Comparison of ENCODE assay signal across 20 cellular contexts in genomic region chr11:123567466-123567865, GRCh38.
DNase-seq lines count a peak whose midpoint lies in the region; ATAC-seq and TF ChIP-seq lines count a peak whose summit lies in the region.
"Had no signal": no experiment of that assay in that cellular context is flagged by ENCODE, and none has a peak within 500 bp of the region (broad histone marks: within the 10 kb centered on the region; RNA-seq: fewer than 3 reads in every experiment).

No MANE protein-coding gene starts in this region.

- no peak overlapping the region for H3K4me3 ChIP-seq in right cardiac atrium (ENCODE audit: low read length)
- H3K4me3 ChIP-seq in A673 (ENCODE audit: low read depth, low read length, poor library complexity, severe bottlenecking): no peak overlapping the region
- H3K4me3 ChIP-seq in stomach: no peak overlapping the region
- H3K4me3 ChIP-seq: SK-N-MC had no signal

- 63% methylated on average over 1 of the region's 1 CpG for WGBS in right cardiac atrium
- WGBS in stomach, 5 donors: 45 to 88% (median 78%) methylated on average over 1 of the region's 1 CpG

- peaks cover 60% of the 10 kb centered on the region for H3K4me1 Mint-ChIP-seq in brain
- H3K4me1 Mint-ChIP-seq: IgD-negative memory B cell had no signal

- no peaks in the 10 kb centered on the region for H3K9me3 Mint-ChIP-seq in brain
- H3K9me3 Mint-ChIP-seq: H9, IgD-negative memory B cell had no signal

- CTCF ChIA-PET in A673 (lab: Charles Lee): no interaction called here

- POLR2A ChIA-PET in A673 (lab: Charles Lee; ENCODE audit: low non-redundant PET): no interaction called here

- no peaks in the 10 kb centered on the region for H3K27me3 Mint-ChIP-seq in brain

- no TSS peak for BruUV-seq in A673 (replicated peaks; lab: Mats Ljungman, UMichigan)

- TF ChIP-seq CTCF in brain (conservative IDR thresholded peaks at IDR 0.05): no peak
- no peak for TF ChIP-seq CTCF in A673 (conservative IDR thresholded peaks at IDR 0.05; ENCODE audit: low read depth, low read length)
- TF ChIP-seq CTCF in stomach (IDR thresholded peaks at IDR 0.05): no peak

- TF ChIP-seq POLR2A in stomach (IDR thresholded peaks at IDR 0.05): no peak

- no peak overlapping the region for H3K4me3 Mint-ChIP-seq in brain
- H3K4me3 Mint-ChIP-seq: H9, IgD-negative memory B cell had no signal

- H3K27me3 ChIP-seq in right cardiac atrium (ENCODE audit: control insufficient read depth, insufficient read depth) (no peaks in the 10 kb centered on the region), A673 (replicated peaks; ENCODE audit: insufficient read depth, low read depth, low read length, poor library complexity) (no peaks in the 10 kb centered on the region), stomach (no peaks in the 10 kb centered on the region)

- no peaks in the 10 kb centered on the region for H3K9me3 ChIP-seq in right cardiac atrium (ENCODE audit: control insufficient read depth, low read length)
- no peaks in the 10 kb centered on the region for H3K9me3 ChIP-seq in A673 (ENCODE audit: low read depth, low read length, poor library complexity, severe bottlenecking)
- H3K9me3 ChIP-seq in stomach: no peaks in the 10 kb centered on the region

- DNase-seq in Right ventricle myocardium superior (no peak), right cardiac atrium (no peak), medulla oblongata (ENCODE audit: extremely low spot score) (peak; percentile 74), A673 (ENCODE audit: low spot score) (no peak), stomach (no peak)
- DNase-seq in activated CD8-positive, alpha-beta memory T cell treated with anti-CD3 and anti-CD28 coated beads, Interleukin-2, amount 50 U/mL, for 48 hours: no peak
- DNase-seq: DND-41, H9, MM.1S, NCI-H1092 treated with DMSO at 0.1 percent for 48 hours, NCI-H146, NCI-H2081 treated with DMSO at 0.1 percent for 48 hours, NCI-H446 treated with DMSO at 0.1 percent for 48 hours, NCI-H69, SHP77 had no signal

- intact Hi-C loops in Right ventricle myocardium superior (cut with DNase I) (no loop called here), right cardiac atrium (cut with DNase I) (no loop called here), A673 (cut with micrococcal nuclease; ENCODE audit: unreplicated experiment) (no loop called here), stomach (cut with DNase I; ENCODE audit: low total_unique reads) (no loop called here)

- peak; percentile 19 for ATAC-seq in Right ventricle myocardium superior (ENCODE audit: poor library complexity)
- ATAC-seq in right cardiac atrium: no peak
- ATAC-seq in HG03378 (IDR thresholded peaks at IDR 0.05; ENCODE audit: unreplicated experiment): no peak

- no peak for TF ChIP-seq EP300 in stomach (IDR thresholded peaks at IDR 0.05)

- no peaks in the 10 kb centered on the region for H3K36me3 Mint-ChIP-seq in brain
- H3K36me3 Mint-ChIP-seq: IgD-negative memory B cell had no signal

- H3K4me1 ChIP-seq in right cardiac atrium (ENCODE audit: control insufficient read depth, insufficient read depth, low read length): no peaks in the 10 kb centered on the region
- H3K4me1 ChIP-seq in A673 (ENCODE audit: insufficient read depth, low read length, poor library complexity, severe bottlenecking): no peaks in the 10 kb centered on the region
- peaks cover 0 to 2% (median 0%) of the 10 kb centered on the region in 4 donors for H3K4me1 ChIP-seq in stomach

- H3K36me3 ChIP-seq in A673 (ENCODE audit: insufficient read depth, low read length, poor library complexity, severe bottlenecking) (no peaks in the 10 kb centered on the region), stomach (no peaks in the 10 kb centered on the region)

- peak overlapping the region in 3 of 5 experiments; percentile 68 to 84 (median 73) for H3K27ac Mint-ChIP-seq in brain
- H3K27ac Mint-ChIP-seq: IgD-negative memory B cell had no signal

- H3K27ac ChIP-seq in right cardiac atrium (ENCODE audit: low read length): no peak overlapping the region
- no peak overlapping the region for H3K27ac ChIP-seq in A673 (ENCODE audit: low read depth, low read length, poor library complexity, severe bottlenecking)
- no peak overlapping the region for H3K27ac ChIP-seq in stomach
- H3K27ac ChIP-seq: C4-2B, SK-N-MC had no signal
